8 cellular contexts compared by ENCODE assay signal in the genomic region with DNA sequence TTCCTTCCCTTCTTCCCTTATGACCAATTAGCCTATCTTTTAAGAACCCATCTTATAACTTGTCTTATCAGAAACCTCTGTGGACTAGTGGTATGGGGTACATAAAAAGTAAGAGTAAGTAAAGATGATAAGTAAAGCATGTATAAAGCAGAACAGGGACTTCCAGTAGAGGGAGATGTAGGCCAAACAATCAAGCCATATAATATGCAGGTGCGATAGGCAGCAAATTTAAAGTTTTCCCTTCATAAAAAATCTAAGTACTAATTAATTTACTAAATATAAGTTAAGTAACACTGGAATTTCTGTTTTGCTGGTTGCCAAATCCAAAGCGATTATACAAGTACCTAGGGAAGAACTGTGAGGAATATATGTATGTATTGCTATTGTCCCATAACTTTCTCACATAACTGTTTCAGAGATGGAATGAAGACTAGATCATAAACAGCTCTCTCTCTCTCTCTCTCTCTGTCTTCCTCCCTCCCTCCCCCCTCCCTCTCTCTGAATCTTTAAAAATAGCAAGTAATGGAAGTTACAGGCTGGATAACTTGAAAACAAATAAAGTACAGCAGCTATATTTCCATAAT. TPM values are rescaled to one million over a fixed set of nuclear protein-coding genes. Genes with fewer than 3 reads are reported as not detected.
DNase-seq lines count a peak whose midpoint lies in the region; ATAC-seq, FAIRE-seq and TF ChIP-seq lines count a peak whose summit lies in the region.

No MANE protein-coding gene starts in this region.

- H3K27ac ChIP-seq in A549 (no peak overlapping the region), brain microvascular endothelial cell (no peak overlapping the region)

- no peak overlapping the region for H2AFZ ChIP-seq in Loucy (ENCODE audit: low read length)

- peak; percentile 88 to 92; a peak in 5 of 6 replicates for ATAC-seq in A549
- ATAC-seq in GM18861 (IDR thresholded peaks at IDR 0.05; ENCODE audit: unreplicated experiment), result peak; percentile 67
- no peak for ATAC-seq in HG03135 (IDR thresholded peaks at IDR 0.05; ENCODE audit: unreplicated experiment)
- no peak for ATAC-seq in GM19023 (IDR thresholded peaks at IDR 0.05; ENCODE audit: unreplicated experiment)

- peak in 1 of 2 experiments; percentile 54 for DNase-seq in A549 (ENCODE audit: low read depth in 1 of 2, low spot score in 1 of 2)
- peak; percentile 25 for DNase-seq in brain microvascular endothelial cell
- peak; percentile 57 for DNase-seq in pons (ENCODE audit: low spot score)
- no peak for DNase-seq in SKM-1 treated with dmso at 0.1 percent for 144 hours (lab: John Stamatoyannopoulos, UW; ENCODE audit: unreplicated experiment)

- peak; percentile 80 for TF ChIP-seq CTCF in A549 (IDR thresholded peaks at IDR 0.05)
- peak; percentile 63 for TF ChIP-seq CTCF in Loucy (conservative IDR thresholded peaks at IDR 0.05; ENCODE audit: low read length)
- peak; percentile 51 for TF ChIP-seq CTCF in brain microvascular endothelial cell (IDR thresholded peaks at IDR 0.05; ENCODE audit: low read depth, low read length, missing control alignments)

- H3K9ac ChIP-seq in Loucy (ENCODE audit: low read depth, low read length, poor library complexity, severe bottlenecking), result no peak overlapping the region

- H3K79me2 ChIP-seq in Loucy (ENCODE audit: insufficient read depth, low read length), result no peaks in the 10 kb centered on the region

- peak overlapping the region; percentile 30; the same call in 2 of the 3 replicates for H3K4me2 ChIP-seq in A549
- H3K4me2 ChIP-seq in Loucy (ENCODE audit: low read depth, low read length, poor library complexity, severe bottlenecking), result no peak overlapping the region

- FAIRE-seq in A549 (lab: Jason Lieb, UNC), result peak; percentile 23

- 20% methylated on average over 2 of the region's 2 CpGs for WGBS in A549 (ENCODE audit: missing lambda C conversion rate)

- H3K36me3 ChIP-seq in Loucy (ENCODE audit: insufficient read depth, low read length), result no peaks in the 10 kb centered on the region
- no peaks in the 10 kb centered on the region for H3K36me3 ChIP-seq in brain microvascular endothelial cell (replicated peaks)

- H3K9me3 ChIP-seq in A549, result no peaks in the 10 kb centered on the region
- H3K9me3 ChIP-seq in Loucy (ENCODE audit: insufficient read depth, low read depth, low read length), result no peaks in the 10 kb centered on the region

- TF ChIP-seq EP300 in A549 (IDR thresholded peaks at IDR 0.05), result no peak

- POLR2A ChIA-PET in A549 (lab: Yijun Ruan, JAX), result no interaction called here

- H3K4me1 ChIP-seq in A549 (no peaks in the 10 kb centered on the region), Loucy (ENCODE audit: insufficient read depth, low read length, poor library complexity, severe bottlenecking) (no peaks in the 10 kb centered on the region)

- no peak for TF ChIP-seq POLR2A in A549 (IDR thresholded peaks at IDR 0.05; ENCODE audit: low read length)

- H3K4me3 ChIP-seq in A549 (no peak overlapping the region), Loucy (ENCODE audit: low read length, poor library complexity, severe bottlenecking) (no peak overlapping the region), brain microvascular endothelial cell (ENCODE audit: low read depth, low read length) (no peak overlapping the region)

- H3K9me2 ChIP-seq in Loucy (replicated peaks; ENCODE audit: low read depth, low read length), result no peaks in the 10 kb centered on the region

- no peaks in the 10 kb centered on the region for H3F3A ChIP-seq in Loucy (ENCODE audit: low read depth)

- no peaks in the 10 kb centered on the region for H4K20me1 ChIP-seq in Loucy (ENCODE audit: insufficient read depth, low read length, poor library complexity, severe bottlenecking)

- in situ Hi-C loops in brain microvascular endothelial cell (cut with HindIII; ENCODE audit: low pct_ligation_motif_present, low sequenced_read_pairs), result no loop called here

- CTCF ChIA-PET in A549 (lab: Yijun Ruan, JAX), result interaction anchor here (0.6 to 1.1 kb wide), 2 partner anchors 89 to 243 kb away, joined by 3 read pairs; no protein-coding TSS in a partner anchor

- TF ChIP-seq RAD21 in A549 (conservative IDR thresholded peaks at IDR 0.05 in 1 of 2, IDR thresholded peaks at IDR 0.05 in 1 of 2), result peak; percentile 80 to 82

- H3K27me3 ChIP-seq in Loucy (ENCODE audit: insufficient read depth, low read length, poor library complexity, severe bottlenecking) (no peaks in the 10 kb centered on the region), brain microvascular endothelial cell (replicated peaks) (no peaks in the 10 kb centered on the region)

TF ChIP-seq in A549, 52 proteins besides CTCF, POLR2A, EP300 and RAD21:
- TF ChIP-seq POLR2AphosphoS2 (conservative IDR thresholded peaks at IDR 0.05; ENCODE audit: low read length), result no peak
- peak; percentile 68 for TF ChIP-seq SMC3 (IDR thresholded peaks at IDR 0.05)

RNA-seq across cellular contexts. Expression of a gene that starts 25.7 kb away (rescaled TPM):
- polyA plus RNA-seq in A549 (2011; rRNA removed), result 4.0 and 6.3 TPM in 2 replicates
- 4.0 and 4.7 TPM in 2 replicates for polyA plus RNA-seq in A549 (2012; cell fraction: cytosol; rRNA removed)
- 3.2 and 4.8 TPM in 2 replicates for polyA plus RNA-seq in A549 (2012; cell fraction: nucleus; rRNA removed)
- 3.1 to 3.8 TPM (median 3.1 TPM) in 3 replicates for polyA plus RNA-seq in A549 (2017; fragmentation: RNase III; extraction: RNeasy Plus Mini Kit Qiagen cat#74134 plus additional on column Dnase treatment)
- 4.4 and 6.6 TPM in 2 replicates for polyA minus RNA-seq in A549 (2011; rRNA and poly(A)+ RNA removed)

RNA-seq across cellular contexts. Expression of a gene that starts 25.8 kb away (rescaled TPM):
- 38.0 and 70.4 TPM in 2 replicates for polyA plus RNA-seq in A549 (2011; rRNA removed)
- polyA plus RNA-seq in A549 (2012; cell fraction: cytosol; rRNA removed), result 25.2 and 47.9 TPM in 2 replicates
- polyA plus RNA-seq in A549 (2012; cell fraction: nucleus; rRNA removed), result 8.7 and 12.0 TPM in 2 replicates
- 62.0 to 66.9 TPM (median 64.2 TPM) in 3 replicates for polyA plus RNA-seq in A549 (2017; fragmentation: RNase III; extraction: RNeasy Plus Mini Kit Qiagen cat#74134 plus additional on column Dnase treatment)
- 10.9 and 17.0 TPM in 2 replicates for polyA minus RNA-seq in A549 (2011; rRNA and poly(A)+ RNA removed)

Comparison
In these comparisons a context has a peak if more than half of its experiments do, and no peak if none do; other contexts are left out.
1. ATAC-seq: peak in A549 (2 of 2) and GM18861 (single experiment); none in HG03135 (single experiment) and GM19023 (single experiment).
2. Peak in every context shown above with its lines, with median percentiles within 50 percentile points of each other: CTCF ChIP-seq.